In the genomic region with DNA sequence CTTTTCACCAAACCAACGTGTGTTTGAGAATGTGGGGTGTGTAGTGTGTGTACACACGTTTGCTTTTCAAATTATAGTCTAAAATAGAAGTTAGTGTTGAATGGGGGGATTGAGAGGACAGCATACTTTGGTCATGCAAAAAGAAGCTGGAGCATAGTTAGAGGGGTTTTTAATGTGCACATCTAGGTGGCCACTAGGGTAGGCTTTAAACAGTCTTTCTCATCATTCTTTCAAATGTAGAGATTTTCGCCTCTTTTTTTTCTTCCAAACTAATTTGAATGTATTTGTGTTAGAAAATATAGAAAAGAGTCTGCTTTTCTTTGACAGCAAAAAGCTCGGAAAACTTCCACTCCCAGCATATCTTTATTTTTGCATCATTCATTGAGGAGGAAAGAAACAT, we compare ENCODE assay signal across 1 cellular context.
TF ChIP-seq lines count a peak whose summit lies in the region.

No MANE protein-coding gene starts in this region.

TF ChIP-seq in HepG2, 621 proteins besides CTCF, POLR2A, EP300 and RAD21 (continued from another document):
- TF ChIP-seq, protein P1, sequence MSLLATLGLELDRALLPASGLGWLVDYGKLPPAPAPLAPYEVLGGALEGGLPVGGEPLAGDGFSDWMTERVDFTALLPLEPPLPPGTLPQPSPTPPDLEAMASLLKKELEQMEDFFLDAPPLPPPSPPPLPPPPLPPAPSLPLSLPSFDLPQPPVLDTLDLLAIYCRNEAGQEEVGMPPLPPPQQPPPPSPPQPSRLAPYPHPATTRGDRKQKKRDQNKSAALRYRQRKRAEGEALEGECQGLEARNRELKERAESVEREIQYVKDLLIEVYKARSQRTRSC (CRISPR knock-in tag; IDR thresholded peaks at IDR 0.05; ENCODE audit: low read depth) = no peak
- no peak for TF ChIP-seq ZNF562 (CRISPR knock-in tag; IDR thresholded peaks at IDR 0.05; ENCODE audit: borderline replicate concordance)
- TF ChIP-seq RFXAP (CRISPR knock-in tag; IDR thresholded peaks at IDR 0.05; ENCODE audit: borderline replicate concordance) = no peak
- TF ChIP-seq FOXP1 (IDR thresholded peaks at IDR 0.05) = no peak
- TF ChIP-seq FOXP1 (CRISPR knock-in tag; IDR thresholded peaks at IDR 0.05) = no peak
- no peak for TF ChIP-seq ZNF775 (CRISPR knock-in tag; IDR thresholded peaks at IDR 0.05; ENCODE audit: borderline replicate concordance)
- TF ChIP-seq DPF2 (CRISPR knock-in tag; IDR thresholded peaks at IDR 0.05; ENCODE audit: borderline replicate concordance, low read depth) = no peak
- TF ChIP-seq NFYC (CRISPR knock-in tag; IDR thresholded peaks at IDR 0.05) = no peak
- no peak for TF ChIP-seq PAX8 (CRISPR knock-in tag; IDR thresholded peaks at IDR 0.05; ENCODE audit: borderline replicate concordance)
